In the genomic region with DNA sequence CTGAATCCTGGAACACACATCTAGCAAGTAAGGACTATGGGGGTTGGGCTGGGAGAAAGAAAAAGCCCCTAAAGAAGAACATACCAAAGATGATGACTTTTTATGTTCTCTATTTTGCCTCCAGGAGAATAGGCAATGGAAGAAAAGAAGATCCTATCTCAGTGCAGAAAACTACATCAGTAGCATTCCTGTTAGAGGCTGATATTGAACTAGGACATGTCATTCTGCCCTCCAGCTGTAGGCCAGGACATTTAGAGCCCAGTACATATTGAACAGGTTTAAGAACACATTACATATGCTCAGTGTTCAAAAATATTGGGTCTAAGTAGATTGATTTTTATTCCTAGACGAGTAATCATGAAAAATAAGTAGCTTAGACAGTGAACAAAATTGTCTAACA, we compare ENCODE assay signal across 34 cellular contexts. TPM values are rescaled to one million over a fixed set of nuclear protein-coding genes. Genes with fewer than 3 reads are reported as not detected.
"Had no signal": no experiment of that assay in that cellular context is flagged by ENCODE, and none has a peak within 500 bp of the region (broad histone marks: within the 10 kb centered on the region; RNA-seq: fewer than 3 reads in every experiment).

No MANE protein-coding gene starts in this region.

- H3K4me2 ChIP-seq: KMS-11 had no signal

- H3K4me3 ChIP-seq: MG63 had no signal

- H3K36me3 ChIP-seq: MG63 had no signal

- DNase-seq: Karpas-422, Kasumi-1, MG63, MM.1S, MV-4-11, NCI-H1048, NCI-H1092, NCI-H1092 treated with DMSO at 0.1 percent for 48 hours, NCI-H1105, NCI-H1105 treated with DMSO at 0.1 percent for 48 hours, NCI-H1417, NCI-H1417 treated with DMSO at 0.1 percent for 48 hours, NCI-H1436, NCI-H1436 treated with DMSO at 0.1 percent for 48 hours, NCI-H146, NCI-H1694, NCI-H1694 treated with DMSO at 0.1 percent for 48 hours, NCI-H187, NCI-H187 treated with DMSO at 0.1 percent for 48 hours, NCI-H1930, NCI-H2029, NCI-H2029 treated with DMSO at 0.1 percent for 48 hours, NCI-H2081, NCI-H2081 treated with DMSO at 0.1 percent for 48 hours, NCI-H2107, NCI-H2171, NCI-H2171 treated with DMSO at 0.1 percent for 48 hours, NCI-H2227 treated with DMSO at 0.1 percent for 48 hours, NCI-H226, NCI-H345, NCI-H446 treated with DMSO at 0.1 percent for 48 hours, NCI-H510A had no signal

- H3K9ac ChIP-seq: KMS-11 had no signal

- H3K27ac ChIP-seq: KMS-11 had no signal

- H3K9me3 ChIP-seq: MG63 had no signal

RNA-seq across cellular contexts. Expression of gene PRLR, which starts 24.7 kb away (rescaled TPM):
- total RNA-seq: NCI-H460 had no signal
